In the genomic region with DNA sequence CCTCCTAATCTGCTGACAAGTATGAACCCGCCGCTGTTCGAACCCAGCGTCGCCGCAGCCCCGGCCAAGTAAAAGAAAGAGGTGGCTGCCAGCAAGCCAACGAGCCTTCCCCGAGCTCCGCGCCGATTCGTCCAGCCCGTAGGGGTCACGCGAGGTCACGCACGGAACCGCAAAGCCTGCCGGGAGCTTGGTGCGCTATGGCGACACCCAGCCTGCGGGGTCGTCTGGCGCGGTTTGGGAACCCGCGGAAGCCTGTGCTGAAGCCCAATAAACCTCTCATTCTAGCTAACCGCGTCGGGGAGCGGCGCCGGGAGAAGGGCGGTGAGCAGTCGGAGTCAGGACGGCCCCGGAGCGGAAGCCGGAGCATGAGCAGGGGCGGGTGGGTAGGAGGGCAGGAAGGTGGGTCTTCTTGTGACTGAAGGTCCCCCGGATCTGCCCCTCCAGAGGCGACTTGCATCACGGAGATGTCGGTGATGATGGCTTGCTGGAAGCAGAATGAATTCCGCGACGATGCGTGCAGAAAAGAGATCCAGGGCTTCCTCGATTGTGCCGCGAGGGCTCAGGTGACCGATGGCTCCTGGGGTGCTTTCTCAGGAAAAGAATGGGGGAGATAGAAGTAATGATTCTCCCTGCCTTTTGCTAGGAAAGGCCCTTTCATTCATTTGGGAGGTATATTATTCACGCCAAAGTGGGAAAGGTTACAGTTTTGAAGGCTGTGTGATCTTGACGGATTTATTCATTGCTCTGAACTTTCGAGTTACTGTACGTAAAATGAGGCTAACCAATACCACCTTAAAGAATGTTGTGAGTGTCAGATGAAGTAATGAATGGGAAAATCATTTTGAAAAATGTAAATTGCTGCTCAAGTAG, we compare ENCODE assay signal across 1 cellular context.
TF ChIP-seq lines count a peak whose summit lies in the region.

A gene (plus strand): TSS at position 170 of the 870 bp plus-strand sequence. CDS start 28 bp downstream, at position 198.

TF ChIP-seq in K562, 482 proteins besides CTCF, POLR2A, EP300 and RAD21 (continued from another document and continues in another):
- TF ChIP-seq, protein P1, sequence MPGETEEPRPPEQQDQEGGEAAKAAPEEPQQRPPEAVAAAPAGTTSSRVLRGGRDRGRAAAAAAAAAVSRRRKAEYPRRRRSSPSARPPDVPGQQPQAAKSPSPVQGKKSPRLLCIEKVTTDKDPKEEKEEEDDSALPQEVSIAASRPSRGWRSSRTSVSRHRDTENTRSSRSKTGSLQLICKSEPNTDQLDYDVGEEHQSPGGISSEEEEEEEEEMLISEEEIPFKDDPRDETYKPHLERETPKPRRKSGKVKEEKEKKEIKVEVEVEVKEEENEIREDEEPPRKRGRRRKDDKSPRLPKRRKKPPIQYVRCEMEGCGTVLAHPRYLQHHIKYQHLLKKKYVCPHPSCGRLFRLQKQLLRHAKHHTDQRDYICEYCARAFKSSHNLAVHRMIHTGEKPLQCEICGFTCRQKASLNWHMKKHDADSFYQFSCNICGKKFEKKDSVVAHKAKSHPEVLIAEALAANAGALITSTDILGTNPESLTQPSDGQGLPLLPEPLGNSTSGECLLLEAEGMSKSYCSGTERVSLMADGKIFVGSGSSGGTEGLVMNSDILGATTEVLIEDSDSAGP (CRISPR knock-in tag; IDR thresholded peaks at IDR 0.05) = peak; percentile 62; the same call in 1 of the 2 replicates
- TF ChIP-seq KDM4B (IDR thresholded peaks at IDR 0.05; ENCODE audit: borderline replicate concordance in 2 of 2, low read depth in 1 of 2) = peak in 1 of 2 experiments; percentile 63; a peak in 1 of 4 replicates
- TF ChIP-seq ZNF354B (CRISPR knock-in tag; IDR thresholded peaks at IDR 0.05) = no peak
- TF ChIP-seq, protein P2, sequence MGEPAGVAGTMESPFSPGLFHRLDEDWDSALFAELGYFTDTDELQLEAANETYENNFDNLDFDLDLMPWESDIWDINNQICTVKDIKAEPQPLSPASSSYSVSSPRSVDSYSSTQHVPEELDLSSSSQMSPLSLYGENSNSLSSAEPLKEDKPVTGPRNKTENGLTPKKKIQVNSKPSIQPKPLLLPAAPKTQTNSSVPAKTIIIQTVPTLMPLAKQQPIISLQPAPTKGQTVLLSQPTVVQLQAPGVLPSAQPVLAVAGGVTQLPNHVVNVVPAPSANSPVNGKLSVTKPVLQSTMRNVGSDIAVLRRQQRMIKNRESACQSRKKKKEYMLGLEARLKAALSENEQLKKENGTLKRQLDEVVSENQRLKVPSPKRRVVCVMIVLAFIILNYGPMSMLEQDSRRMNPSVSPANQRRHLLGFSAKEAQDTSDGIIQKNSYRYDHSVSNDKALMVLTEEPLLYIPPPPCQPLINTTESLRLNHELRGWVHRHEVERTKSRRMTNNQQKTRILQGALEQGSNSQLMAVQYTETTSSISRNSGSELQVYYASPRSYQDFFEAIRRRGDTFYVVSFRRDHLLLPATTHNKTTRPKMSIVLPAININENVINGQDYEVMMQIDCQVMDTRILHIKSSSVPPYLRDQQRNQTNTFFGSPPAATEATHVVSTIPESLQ (CRISPR knock-in tag; IDR thresholded peaks at IDR 0.05) = peak; percentile 95
- TF ChIP-seq, protein P3, sequence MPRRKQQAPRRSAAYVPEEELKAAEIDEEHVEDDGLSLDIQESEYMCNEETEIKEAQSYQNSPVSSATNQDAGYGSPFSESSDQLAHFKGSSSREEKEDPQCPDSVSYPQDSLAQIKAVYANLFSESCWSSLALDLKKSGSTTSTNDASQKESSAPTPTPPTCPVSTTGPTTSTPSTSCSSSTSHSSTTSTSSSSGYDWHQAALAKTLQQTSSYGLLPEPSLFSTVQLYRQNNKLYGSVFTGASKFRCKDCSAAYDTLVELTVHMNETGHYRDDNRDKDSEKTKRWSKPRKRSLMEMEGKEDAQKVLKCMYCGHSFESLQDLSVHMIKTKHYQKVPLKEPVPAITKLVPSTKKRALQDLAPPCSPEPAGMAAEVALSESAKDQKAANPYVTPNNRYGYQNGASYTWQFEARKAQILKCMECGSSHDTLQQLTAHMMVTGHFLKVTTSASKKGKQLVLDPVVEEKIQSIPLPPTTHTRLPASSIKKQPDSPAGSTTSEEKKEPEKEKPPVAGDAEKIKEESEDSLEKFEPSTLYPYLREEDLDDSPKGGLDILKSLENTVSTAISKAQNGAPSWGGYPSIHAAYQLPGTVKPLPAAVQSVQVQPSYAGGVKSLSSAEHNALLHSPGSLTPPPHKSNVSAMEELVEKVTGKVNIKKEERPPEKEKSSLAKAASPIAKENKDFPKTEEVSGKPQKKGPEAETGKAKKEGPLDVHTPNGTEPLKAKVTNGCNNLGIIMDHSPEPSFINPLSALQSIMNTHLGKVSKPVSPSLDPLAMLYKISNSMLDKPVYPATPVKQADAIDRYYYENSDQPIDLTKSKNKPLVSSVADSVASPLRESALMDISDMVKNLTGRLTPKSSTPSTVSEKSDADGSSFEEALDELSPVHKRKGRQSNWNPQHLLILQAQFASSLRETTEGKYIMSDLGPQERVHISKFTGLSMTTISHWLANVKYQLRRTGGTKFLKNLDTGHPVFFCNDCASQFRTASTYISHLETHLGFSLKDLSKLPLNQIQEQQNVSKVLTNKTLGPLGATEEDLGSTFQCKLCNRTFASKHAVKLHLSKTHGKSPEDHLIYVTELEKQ (CRISPR knock-in tag; IDR thresholded peaks at IDR 0.05) = no peak
- TF ChIP-seq, protein P4, sequence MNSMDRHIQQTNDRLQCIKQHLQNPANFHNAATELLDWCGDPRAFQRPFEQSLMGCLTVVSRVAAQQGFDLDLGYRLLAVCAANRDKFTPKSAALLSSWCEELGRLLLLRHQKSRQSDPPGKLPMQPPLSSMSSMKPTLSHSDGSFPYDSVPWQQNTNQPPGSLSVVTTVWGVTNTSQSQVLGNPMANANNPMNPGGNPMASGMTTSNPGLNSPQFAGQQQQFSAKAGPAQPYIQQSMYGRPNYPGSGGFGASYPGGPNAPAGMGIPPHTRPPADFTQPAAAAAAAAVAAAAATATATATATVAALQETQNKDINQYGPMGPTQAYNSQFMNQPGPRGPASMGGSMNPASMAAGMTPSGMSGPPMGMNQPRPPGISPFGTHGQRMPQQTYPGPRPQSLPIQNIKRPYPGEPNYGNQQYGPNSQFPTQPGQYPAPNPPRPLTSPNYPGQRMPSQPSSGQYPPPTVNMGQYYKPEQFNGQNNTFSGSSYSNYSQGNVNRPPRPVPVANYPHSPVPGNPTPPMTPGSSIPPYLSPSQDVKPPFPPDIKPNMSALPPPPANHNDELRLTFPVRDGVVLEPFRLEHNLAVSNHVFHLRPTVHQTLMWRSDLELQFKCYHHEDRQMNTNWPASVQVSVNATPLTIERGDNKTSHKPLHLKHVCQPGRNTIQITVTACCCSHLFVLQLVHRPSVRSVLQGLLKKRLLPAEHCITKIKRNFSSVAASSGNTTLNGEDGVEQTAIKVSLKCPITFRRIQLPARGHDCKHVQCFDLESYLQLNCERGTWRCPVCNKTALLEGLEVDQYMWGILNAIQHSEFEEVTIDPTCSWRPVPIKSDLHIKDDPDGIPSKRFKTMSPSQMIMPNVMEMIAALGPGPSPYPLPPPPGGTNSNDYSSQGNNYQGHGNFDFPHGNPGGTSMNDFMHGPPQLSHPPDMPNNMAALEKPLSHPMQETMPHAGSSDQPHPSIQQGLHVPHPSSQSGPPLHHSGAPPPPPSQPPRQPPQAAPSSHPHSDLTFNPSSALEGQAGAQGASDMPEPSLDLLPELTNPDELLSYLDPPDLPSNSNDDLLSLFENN (IDR thresholded peaks at IDR 0.05; ENCODE audit: low read depth in 2 of 2, low read length in 2 of 2) = no peak
- no peak for TF ChIP-seq SLC30A9 (CRISPR knock-in tag; IDR thresholded peaks at IDR 0.05)
- TF ChIP-seq NCOA1 (IDR thresholded peaks at IDR 0.05; ENCODE audit: low read depth) = peak; percentile 42; the same call in 1 of the 2 replicates
- no peak for TF ChIP-seq ZNF778 (CRISPR knock-in tag; IDR thresholded peaks at IDR 0.05)
- TF ChIP-seq CC2D1A (IDR thresholded peaks at IDR 0.05) = no peak
- no peak for TF ChIP-seq LARP7 (IDR thresholded peaks at IDR 0.05)
- no peak for TF ChIP-seq ZNF133 (CRISPR knock-in tag; IDR thresholded peaks at IDR 0.05)
- peak; percentile 34; the same call in 1 of the 2 replicates for TF ChIP-seq SMAD3 (CRISPR knock-in tag; conservative IDR thresholded peaks at IDR 0.05)
- no peak for TF ChIP-seq ZC3H4 (CRISPR knock-in tag; IDR thresholded peaks at IDR 0.05; ENCODE audit: borderline replicate concordance)
- TF ChIP-seq, protein P5, sequence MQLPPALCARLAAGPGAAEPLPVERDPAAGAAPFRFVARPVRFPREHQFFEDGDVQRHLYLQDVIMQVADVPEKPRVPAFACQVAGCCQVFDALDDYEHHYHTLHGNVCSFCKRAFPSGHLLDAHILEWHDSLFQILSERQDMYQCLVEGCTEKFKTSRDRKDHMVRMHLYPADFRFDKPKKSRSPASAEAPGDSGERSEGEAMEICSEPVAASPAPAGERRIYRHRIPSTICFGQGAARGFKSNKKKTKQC (CRISPR knock-in tag; IDR thresholded peaks at IDR 0.05) = no peak
- peak; percentile 92; the same call in 1 of the 2 replicates for TF ChIP-seq ZBED1 (IDR thresholded peaks at IDR 0.05)
- TF ChIP-seq, protein P6, sequence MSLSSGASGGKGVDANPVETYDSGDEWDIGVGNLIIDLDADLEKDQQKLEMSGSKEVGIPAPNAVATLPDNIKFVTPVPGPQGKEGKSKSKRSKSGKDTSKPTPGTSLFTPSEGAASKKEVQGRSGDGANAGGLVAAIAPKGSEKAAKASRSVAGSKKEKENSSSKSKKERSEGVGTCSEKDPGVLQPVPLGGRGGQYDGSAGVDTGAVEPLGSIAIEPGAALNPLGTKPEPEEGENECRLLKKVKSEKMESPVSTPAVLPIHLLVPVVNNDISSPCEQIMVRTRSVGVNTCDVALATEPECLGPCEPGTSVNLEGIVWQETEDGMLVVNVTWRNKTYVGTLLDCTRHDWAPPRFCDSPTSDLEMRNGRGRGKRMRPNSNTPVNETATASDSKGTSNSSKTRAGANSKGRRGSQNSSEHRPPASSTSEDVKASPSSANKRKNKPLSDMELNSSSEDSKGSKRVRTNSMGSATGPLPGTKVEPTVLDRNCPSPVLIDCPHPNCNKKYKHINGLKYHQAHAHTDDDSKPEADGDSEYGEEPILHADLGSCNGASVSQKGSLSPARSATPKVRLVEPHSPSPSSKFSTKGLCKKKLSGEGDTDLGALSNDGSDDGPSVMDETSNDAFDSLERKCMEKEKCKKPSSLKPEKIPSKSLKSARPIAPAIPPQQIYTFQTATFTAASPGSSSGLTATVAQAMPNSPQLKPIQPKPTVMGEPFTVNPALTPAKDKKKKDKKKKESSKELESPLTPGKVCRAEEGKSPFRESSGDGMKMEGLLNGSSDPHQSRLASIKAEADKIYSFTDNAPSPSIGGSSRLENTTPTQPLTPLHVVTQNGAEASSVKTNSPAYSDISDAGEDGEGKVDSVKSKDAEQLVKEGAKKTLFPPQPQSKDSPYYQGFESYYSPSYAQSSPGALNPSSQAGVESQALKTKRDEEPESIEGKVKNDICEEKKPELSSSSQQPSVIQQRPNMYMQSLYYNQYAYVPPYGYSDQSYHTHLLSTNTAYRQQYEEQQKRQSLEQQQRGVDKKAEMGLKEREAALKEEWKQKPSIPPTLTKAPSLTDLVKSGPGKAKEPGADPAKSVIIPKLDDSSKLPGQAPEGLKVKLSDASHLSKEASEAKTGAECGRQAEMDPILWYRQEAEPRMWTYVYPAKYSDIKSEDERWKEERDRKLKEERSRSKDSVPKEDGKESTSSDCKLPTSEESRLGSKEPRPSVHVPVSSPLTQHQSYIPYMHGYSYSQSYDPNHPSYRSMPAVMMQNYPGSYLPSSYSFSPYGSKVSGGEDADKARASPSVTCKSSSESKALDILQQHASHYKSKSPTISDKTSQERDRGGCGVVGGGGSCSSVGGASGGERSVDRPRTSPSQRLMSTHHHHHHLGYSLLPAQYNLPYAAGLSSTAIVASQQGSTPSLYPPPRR (CRISPR knock-in tag; IDR thresholded peaks at IDR 0.05; ENCODE audit: borderline replicate concordance) = no peak
- TF ChIP-seq HMGN3 (IDR thresholded peaks at IDR 0.05; ENCODE audit: borderline replicate concordance, extremely low read depth, insufficient read length, low read depth, low read length) = peak; percentile 90
- peak; percentile 99 for TF ChIP-seq RBBP5 (IDR thresholded peaks at IDR 0.05; ENCODE audit: borderline replicate concordance, insufficient read depth, low read length, poor library complexity, severe bottlenecking)
- TF ChIP-seq TAF1 (IDR thresholded peaks at IDR 0.05; ENCODE audit: control insufficient read depth, extremely low read depth, insufficient read depth, low read length, severe bottlenecking) = peak; percentile 97
- TF ChIP-seq ETV1 (tag; conservative IDR thresholded peaks at IDR 0.05; ENCODE audit: low read depth) = no peak; the same call in 1 of the 2 replicates
- TF ChIP-seq ZNF347 (CRISPR knock-in tag; IDR thresholded peaks at IDR 0.05; ENCODE audit: low read depth) = no peak
- TF ChIP-seq GTF2E2 (tag; IDR thresholded peaks at IDR 0.05) = peak; percentile 61; the same call in 1 of the 2 replicates
- peak; percentile 94 for TF ChIP-seq NR1H2 (CRISPR knock-in tag; IDR thresholded peaks at IDR 0.05)
- peak; percentile 86 for TF ChIP-seq BHLHE40 (IDR thresholded peaks at IDR 0.05; ENCODE audit: low read length)
- TF ChIP-seq ZNF764 (CRISPR knock-in tag; IDR thresholded peaks at IDR 0.05; ENCODE audit: low read depth) = no peak
- TF ChIP-seq NR2C1 (IDR thresholded peaks at IDR 0.05) = peak; percentile 97
- TF ChIP-seq NR2C1 (tag; IDR thresholded peaks at IDR 0.05) = peak; percentile 99
- TF ChIP-seq KLF16 (IDR thresholded peaks at IDR 0.05) = no peak
- no peak for TF ChIP-seq RBM22 (IDR thresholded peaks at IDR 0.05; ENCODE audit: low read depth, low read length, poor library complexity, severe bottlenecking)
- TF ChIP-seq GTF2A2 (tag; IDR thresholded peaks at IDR 0.05) = no peak
- TF ChIP-seq, protein P7, sequence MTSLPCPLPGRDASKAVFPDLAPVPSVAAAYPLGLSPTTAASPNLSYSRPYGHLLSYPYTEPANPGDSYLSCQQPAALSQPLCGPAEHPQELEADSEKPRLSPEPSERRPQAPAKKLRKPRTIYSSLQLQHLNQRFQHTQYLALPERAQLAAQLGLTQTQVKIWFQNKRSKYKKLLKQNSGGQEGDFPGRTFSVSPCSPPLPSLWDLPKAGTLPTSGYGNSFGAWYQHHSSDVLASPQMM (CRISPR knock-in tag; IDR thresholded peaks at IDR 0.05) = no peak
- TF ChIP-seq BDP1 (IDR thresholded peaks at IDR 0.05; ENCODE audit: insufficient read depth, insufficient read length) = no peak
- TF ChIP-seq U2AF1 (optimal IDR thresholded peaks at IDR 0.05; ENCODE audit: low read depth, low read length) = no peak
- TF ChIP-seq ZFP36 (IDR thresholded peaks at IDR 0.05; ENCODE audit: low read depth, low read length, partially characterized antibody) = peak; percentile 12
